1 cellular context compared by ENCODE assay signal in the genomic region with DNA sequence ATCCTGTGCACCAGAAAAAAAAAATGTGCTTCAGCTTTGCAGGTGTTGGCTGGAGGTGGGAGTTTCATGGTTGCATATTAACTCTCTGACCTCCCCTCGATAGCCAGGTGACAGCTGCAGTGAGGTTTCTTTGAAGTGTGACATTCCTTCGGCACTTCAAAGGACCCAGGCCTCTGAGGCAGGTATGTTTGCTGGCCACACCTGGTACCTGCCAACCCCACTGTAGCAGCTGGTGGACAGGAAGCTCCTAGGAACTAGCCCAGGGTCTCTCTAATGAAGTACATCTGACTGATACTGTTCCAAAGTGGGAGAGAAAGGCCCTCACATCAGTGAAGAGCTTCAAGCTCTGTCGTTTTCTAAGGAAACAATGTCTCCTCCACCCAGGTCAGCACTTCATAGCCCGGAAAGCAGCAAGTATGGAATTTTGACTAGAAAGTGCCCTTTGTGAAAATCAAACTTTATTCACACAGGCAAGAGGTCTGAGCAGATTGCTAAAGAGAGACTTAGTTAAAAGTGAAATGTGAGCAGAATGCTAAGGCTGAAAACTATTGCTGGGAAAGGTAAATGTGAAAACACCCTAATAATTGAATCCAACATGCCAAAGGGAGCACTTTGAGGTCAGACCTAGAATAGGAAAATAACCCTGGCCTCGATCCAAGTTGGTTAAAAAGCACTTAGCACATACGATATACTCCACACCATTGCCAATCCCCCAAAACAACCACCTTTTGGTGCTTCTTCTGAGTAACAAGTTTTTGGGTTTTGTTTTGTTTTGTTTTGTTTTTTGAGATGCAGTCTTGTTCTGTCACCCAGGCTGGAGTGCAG.
TF ChIP-seq lines count a peak whose summit lies in the region.

No MANE protein-coding gene starts in this region.

TF ChIP-seq in HepG2, 621 proteins besides CTCF, POLR2A, EP300 and RAD21 (continued from another document and continues in another):
- TF ChIP-seq, protein P1, sequence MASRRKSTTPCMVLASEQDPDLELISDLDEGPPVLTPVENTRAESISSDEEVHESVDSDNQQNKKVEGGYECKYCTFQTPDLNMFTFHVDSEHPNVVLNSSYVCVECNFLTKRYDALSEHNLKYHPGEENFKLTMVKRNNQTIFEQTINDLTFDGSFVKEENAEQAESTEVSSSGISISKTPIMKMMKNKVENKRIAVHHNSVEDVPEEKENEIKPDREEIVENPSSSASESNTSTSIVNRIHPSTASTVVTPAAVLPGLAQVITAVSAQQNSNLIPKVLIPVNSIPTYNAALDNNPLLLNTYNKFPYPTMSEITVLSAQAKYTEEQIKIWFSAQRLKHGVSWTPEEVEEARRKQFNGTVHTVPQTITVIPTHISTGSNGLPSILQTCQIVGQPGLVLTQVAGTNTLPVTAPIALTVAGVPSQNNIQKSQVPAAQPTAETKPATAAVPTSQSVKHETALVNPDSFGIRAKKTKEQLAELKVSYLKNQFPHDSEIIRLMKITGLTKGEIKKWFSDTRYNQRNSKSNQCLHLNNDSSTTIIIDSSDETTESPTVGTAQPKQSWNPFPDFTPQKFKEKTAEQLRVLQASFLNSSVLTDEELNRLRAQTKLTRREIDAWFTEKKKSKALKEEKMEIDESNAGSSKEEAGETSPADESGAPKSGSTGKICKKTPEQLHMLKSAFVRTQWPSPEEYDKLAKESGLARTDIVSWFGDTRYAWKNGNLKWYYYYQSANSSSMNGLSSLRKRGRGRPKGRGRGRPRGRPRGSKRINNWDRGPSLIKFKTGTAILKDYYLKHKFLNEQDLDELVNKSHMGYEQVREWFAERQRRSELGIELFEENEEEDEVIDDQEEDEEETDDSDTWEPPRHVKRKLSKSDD (CRISPR knock-in tag; IDR thresholded peaks at IDR 0.05; ENCODE audit: low read depth), result no peak
- TF ChIP-seq ATF7 (IDR thresholded peaks at IDR 0.05) (no peak), ATF7 (CRISPR knock-in tag; IDR thresholded peaks at IDR 0.05) (no peak), RFX3 (CRISPR knock-in tag; IDR thresholded peaks at IDR 0.05) (no peak), KDM6A (CRISPR knock-in tag; IDR thresholded peaks at IDR 0.05; ENCODE audit: low read depth) (0 out of 2 replicates have a peak, but pooled peaks have one; percentile 26), ZNF572 (CRISPR knock-in tag; IDR thresholded peaks at IDR 0.05) (no peak), KLF16 (CRISPR knock-in tag; IDR thresholded peaks at IDR 0.05) (no peak), ZNF337 (CRISPR knock-in tag; IDR thresholded peaks at IDR 0.05; ENCODE audit: borderline replicate concordance, low read depth) (no peak), ZBTB3 (CRISPR knock-in tag; IDR thresholded peaks at IDR 0.05; ENCODE audit: borderline replicate concordance, low read depth) (peak; percentile 79; the same call in 1 of the 2 replicates), GABPA (IDR thresholded peaks at IDR 0.05; ENCODE audit: low read depth, low read length) (no peak), GABPA (CRISPR knock-in tag; IDR thresholded peaks at IDR 0.05; ENCODE audit: low read depth) (no peak), SMARCE1 (IDR thresholded peaks at IDR 0.05; ENCODE audit: borderline replicate concordance) (no peak), HNF4A (CRISPR knock-in tag; IDR thresholded peaks at IDR 0.05) (peak; percentile 43; the same call in 1 of the 2 replicates), TEAD2 (CRISPR knock-in tag; IDR thresholded peaks at IDR 0.05) (no peak), NR2F6 (IDR thresholded peaks at IDR 0.05) (peak; percentile 87), NR2F6 (CRISPR knock-in tag; IDR thresholded peaks at IDR 0.05) (peak; percentile 85), TBL1XR1 (IDR thresholded peaks at IDR 0.05; ENCODE audit: borderline replicate concordance, low read length, partially characterized antibody) (no peak), SIX4 (CRISPR knock-in tag; IDR thresholded peaks at IDR 0.05) (peak; percentile 35; the same call in 1 of the 2 replicates), YEATS2 (CRISPR knock-in tag; IDR thresholded peaks at IDR 0.05; ENCODE audit: borderline replicate concordance) (no peak), ZNF703 (CRISPR knock-in tag; IDR thresholded peaks at IDR 0.05; ENCODE audit: borderline replicate concordance) (no peak), ZNF883 (CRISPR knock-in tag; IDR thresholded peaks at IDR 0.05; ENCODE audit: not compliant biosample characterization) (no peak), SKI (IDR thresholded peaks at IDR 0.05; ENCODE audit: partially characterized antibody) (no peak), KDM4B (CRISPR knock-in tag; IDR thresholded peaks at IDR 0.05) (no peak), ZC3H4 (CRISPR knock-in tag; IDR thresholded peaks at IDR 0.05; ENCODE audit: borderline replicate concordance) (no peak), ZNF546 (CRISPR knock-in tag; conservative IDR thresholded peaks at IDR 0.05) (no peak), HMG20A (CRISPR knock-in tag; IDR thresholded peaks at IDR 0.05; ENCODE audit: borderline replicate concordance) (peak; percentile 58; the same call in 1 of the 2 replicates), ZNF850 (CRISPR knock-in tag; conservative IDR thresholded peaks at IDR 0.05) (no peak), ZNF12 (CRISPR knock-in tag; IDR thresholded peaks at IDR 0.05) (no peak), SSRP1 (CRISPR knock-in tag; IDR thresholded peaks at IDR 0.05) (no peak), ZNF224 (CRISPR knock-in tag; IDR thresholded peaks at IDR 0.05) (no peak), PLRG1 (conservative IDR thresholded peaks at IDR 0.05) (no peak), HNRNPH1 (optimal IDR thresholded peaks at IDR 0.05; ENCODE audit: low read depth, low read length) (no peak), MYNN (CRISPR knock-in tag; IDR thresholded peaks at IDR 0.05; ENCODE audit: low read depth) (no peak), TBX2 (CRISPR knock-in tag; IDR thresholded peaks at IDR 0.05; ENCODE audit: borderline replicate concordance) (peak; percentile 100), MYC (CRISPR knock-in tag; IDR thresholded peaks at IDR 0.05; ENCODE audit: borderline replicate concordance) (no peak), ZNF468 (CRISPR knock-in tag; IDR thresholded peaks at IDR 0.05) (no peak), EHMT2 (IDR thresholded peaks at IDR 0.05; ENCODE audit: borderline replicate concordance, low read depth, low read length) (no peak), CBX5 (CRISPR knock-in tag; IDR thresholded peaks at IDR 0.05; ENCODE audit: borderline replicate concordance) (no peak), KLF9 (CRISPR knock-in tag; IDR thresholded peaks at IDR 0.05; ENCODE audit: low read depth) (no peak), ZFP41 (CRISPR knock-in tag; IDR thresholded peaks at IDR 0.05; ENCODE audit: borderline replicate concordance) (no peak), PITX1 (CRISPR knock-in tag; IDR thresholded peaks at IDR 0.05) (peak; percentile 49; the same call in 1 of the 2 replicates), ZBTB7B (CRISPR knock-in tag; IDR thresholded peaks at IDR 0.05) (peak; percentile 75), MTF1 (CRISPR knock-in tag; IDR thresholded peaks at IDR 0.05) (no peak), ZNF629 (CRISPR knock-in tag; conservative IDR thresholded peaks at IDR 0.05) (no peak), ZNF75D (CRISPR knock-in tag; IDR thresholded peaks at IDR 0.05; ENCODE audit: borderline replicate concordance) (no peak)
- TF ChIP-seq, protein P2, sequence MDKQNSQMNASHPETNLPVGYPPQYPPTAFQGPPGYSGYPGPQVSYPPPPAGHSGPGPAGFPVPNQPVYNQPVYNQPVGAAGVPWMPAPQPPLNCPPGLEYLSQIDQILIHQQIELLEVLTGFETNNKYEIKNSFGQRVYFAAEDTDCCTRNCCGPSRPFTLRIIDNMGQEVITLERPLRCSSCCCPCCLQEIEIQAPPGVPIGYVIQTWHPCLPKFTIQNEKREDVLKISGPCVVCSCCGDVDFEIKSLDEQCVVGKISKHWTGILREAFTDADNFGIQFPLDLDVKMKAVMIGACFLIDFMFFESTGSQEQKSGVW (CRISPR knock-in tag; IDR thresholded peaks at IDR 0.05; ENCODE audit: borderline replicate concordance), result no peak
- TF ChIP-seq, protein P3, sequence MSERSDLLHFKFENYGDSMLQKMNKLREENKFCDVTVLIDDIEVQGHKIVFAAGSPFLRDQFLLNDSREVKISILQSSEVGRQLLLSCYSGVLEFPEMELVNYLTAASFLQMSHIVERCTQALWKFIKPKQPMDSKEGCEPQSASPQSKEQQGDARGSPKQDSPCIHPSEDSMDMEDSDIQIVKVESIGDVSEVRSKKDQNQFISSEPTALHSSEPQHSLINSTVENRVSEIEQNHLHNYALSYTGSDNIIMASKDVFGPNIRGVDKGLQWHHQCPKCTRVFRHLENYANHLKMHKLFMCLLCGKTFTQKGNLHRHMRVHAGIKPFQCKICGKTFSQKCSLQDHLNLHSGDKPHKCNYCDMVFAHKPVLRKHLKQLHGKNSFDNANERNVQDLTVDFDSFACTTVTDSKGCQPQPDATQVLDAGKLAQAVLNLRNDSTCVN (CRISPR knock-in tag; IDR thresholded peaks at IDR 0.05; ENCODE audit: borderline replicate concordance), result no peak
- TF ChIP-seq, protein P4, sequence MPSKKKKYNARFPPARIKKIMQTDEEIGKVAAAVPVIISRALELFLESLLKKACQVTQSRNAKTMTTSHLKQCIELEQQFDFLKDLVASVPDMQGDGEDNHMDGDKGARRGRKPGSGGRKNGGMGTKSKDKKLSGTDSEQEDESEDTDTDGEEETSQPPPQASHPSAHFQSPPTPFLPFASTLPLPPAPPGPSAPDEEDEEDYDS (CRISPR knock-in tag; IDR thresholded peaks at IDR 0.05), result no peak
- TF ChIP-seq, protein P5, sequence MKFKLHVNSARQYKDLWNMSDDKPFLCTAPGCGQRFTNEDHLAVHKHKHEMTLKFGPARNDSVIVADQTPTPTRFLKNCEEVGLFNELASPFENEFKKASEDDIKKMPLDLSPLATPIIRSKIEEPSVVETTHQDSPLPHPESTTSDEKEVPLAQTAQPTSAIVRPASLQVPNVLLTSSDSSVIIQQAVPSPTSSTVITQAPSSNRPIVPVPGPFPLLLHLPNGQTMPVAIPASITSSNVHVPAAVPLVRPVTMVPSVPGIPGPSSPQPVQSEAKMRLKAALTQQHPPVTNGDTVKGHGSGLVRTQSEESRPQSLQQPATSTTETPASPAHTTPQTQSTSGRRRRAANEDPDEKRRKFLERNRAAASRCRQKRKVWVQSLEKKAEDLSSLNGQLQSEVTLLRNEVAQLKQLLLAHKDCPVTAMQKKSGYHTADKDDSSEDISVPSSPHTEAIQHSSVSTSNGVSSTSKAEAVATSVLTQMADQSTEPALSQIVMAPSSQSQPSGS (CRISPR knock-in tag; IDR thresholded peaks at IDR 0.05), result peak; percentile 75
- TF ChIP-seq, protein P6, sequence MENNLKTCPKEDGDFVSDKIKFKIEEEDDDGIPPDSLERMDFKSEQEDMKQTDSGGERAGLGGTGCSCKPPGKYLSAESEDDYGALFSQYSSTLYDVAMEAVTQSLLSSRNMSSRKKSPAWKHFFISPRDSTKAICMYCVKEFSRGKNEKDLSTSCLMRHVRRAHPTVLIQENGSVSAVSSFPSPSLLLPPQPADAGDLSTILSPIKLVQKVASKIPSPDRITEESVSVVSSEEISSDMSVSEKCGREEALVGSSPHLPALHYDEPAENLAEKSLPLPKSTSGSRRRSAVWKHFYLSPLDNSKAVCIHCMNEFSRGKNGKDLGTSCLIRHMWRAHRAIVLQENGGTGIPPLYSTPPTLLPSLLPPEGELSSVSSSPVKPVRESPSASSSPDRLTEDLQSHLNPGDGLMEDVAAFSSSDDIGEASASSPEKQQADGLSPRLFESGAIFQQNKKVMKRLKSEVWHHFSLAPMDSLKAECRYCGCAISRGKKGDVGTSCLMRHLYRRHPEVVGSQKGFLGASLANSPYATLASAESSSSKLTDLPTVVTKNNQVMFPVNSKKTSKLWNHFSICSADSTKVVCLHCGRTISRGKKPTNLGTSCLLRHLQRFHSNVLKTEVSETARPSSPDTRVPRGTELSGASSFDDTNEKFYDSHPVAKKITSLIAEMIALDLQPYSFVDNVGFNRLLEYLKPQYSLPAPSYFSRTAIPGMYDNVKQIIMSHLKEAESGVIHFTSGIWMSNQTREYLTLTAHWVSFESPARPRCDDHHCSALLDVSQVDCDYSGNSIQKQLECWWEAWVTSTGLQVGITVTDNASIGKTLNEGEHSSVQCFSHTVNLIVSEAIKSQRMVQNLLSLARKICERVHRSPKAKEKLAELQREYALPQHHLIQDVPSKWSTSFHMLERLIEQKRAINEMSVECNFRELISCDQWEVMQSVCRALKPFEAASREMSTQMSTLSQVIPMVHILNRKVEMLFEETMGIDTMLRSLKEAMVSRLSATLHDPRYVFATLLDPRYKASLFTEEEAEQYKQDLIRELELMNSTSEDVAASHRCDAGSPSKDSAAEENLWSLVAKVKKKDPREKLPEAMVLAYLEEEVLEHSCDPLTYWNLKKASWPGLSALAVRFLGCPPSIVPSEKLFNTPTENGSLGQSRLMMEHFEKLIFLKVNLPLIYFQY (CRISPR knock-in tag; IDR thresholded peaks at IDR 0.05; ENCODE audit: borderline replicate concordance), result no peak
- TF ChIP-seq, protein P7, sequence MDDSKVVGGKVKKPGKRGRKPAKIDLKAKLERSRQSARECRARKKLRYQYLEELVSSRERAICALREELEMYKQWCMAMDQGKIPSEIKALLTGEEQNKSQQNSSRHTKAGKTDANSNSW (CRISPR knock-in tag; IDR thresholded peaks at IDR 0.05; ENCODE audit: borderline replicate concordance), result no peak
- TF ChIP-seq, protein P8, sequence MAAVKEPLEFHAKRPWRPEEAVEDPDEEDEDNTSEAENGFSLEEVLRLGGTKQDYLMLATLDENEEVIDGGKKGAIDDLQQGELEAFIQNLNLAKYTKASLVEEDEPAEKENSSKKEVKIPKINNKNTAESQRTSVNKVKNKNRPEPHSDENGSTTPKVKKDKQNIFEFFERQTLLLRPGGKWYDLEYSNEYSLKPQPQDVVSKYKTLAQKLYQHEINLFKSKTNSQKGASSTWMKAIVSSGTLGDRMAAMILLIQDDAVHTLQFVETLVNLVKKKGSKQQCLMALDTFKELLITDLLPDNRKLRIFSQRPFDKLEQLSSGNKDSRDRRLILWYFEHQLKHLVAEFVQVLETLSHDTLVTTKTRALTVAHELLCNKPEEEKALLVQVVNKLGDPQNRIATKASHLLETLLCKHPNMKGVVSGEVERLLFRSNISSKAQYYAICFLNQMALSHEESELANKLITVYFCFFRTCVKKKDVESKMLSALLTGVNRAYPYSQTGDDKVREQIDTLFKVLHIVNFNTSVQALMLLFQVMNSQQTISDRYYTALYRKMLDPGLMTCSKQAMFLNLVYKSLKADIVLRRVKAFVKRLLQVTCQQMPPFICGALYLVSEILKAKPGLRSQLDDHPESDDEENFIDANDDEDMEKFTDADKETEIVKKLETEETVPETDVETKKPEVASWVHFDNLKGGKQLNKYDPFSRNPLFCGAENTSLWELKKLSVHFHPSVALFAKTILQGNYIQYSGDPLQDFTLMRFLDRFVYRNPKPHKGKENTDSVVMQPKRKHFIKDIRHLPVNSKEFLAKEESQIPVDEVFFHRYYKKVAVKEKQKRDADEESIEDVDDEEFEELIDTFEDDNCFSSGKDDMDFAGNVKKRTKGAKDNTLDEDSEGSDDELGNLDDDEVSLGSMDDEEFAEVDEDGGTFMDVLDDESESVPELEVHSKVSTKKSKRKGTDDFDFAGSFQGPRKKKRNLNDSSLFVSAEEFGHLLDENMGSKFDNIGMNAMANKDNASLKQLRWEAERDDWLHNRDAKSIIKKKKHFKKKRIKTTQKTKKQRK (IDR thresholded peaks at IDR 0.05; ENCODE audit: low read length), result no peak
- TF ChIP-seq, protein P9, sequence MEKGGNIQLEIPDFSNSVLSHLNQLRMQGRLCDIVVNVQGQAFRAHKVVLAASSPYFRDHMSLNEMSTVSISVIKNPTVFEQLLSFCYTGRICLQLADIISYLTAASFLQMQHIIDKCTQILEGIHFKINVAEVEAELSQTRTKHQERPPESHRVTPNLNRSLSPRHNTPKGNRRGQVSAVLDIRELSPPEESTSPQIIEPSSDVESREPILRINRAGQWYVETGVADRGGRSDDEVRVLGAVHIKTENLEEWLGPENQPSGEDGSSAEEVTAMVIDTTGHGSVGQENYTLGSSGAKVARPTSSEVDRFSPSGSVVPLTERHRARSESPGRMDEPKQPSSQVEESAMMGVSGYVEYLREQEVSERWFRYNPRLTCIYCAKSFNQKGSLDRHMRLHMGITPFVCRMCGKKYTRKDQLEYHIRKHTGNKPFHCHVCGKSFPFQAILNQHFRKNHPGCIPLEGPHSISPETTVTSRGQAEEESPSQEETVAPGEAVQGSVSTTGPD (CRISPR knock-in tag; IDR thresholded peaks at IDR 0.05), result no peak
